ENCODE assay signal across 2 cellular contexts in genomic region chr22:20951151-20951931, GRCh38.
TF ChIP-seq lines count a peak whose summit lies in the region.

No MANE protein-coding gene starts in this region.

TF ChIP-seq in IMR-90, 13 proteins besides CTCF, POLR2A, EP300 and RAD21:
- TF ChIP-seq CHD1 (IDR thresholded peaks at IDR 0.05; ENCODE audit: low read depth, low read length) (no peak), CEBPB (IDR thresholded peaks at IDR 0.05; ENCODE audit: low read depth, low read length) (no peak), RFX5 (IDR thresholded peaks at IDR 0.05; ENCODE audit: low read depth, low read length) (no peak), ELK1 (IDR thresholded peaks at IDR 0.05; ENCODE audit: borderline replicate concordance, low read depth, low read length) (no peak), MAFK (IDR thresholded peaks at IDR 0.05; ENCODE audit: low read depth, low read length) (no peak), MXI1 (IDR thresholded peaks at IDR 0.05; ENCODE audit: borderline replicate concordance, low read depth, low read length) (no peak), BHLHE40 (IDR thresholded peaks at IDR 0.05; ENCODE audit: low read depth, low read length) (no peak), USF2 (IDR thresholded peaks at IDR 0.05; ENCODE audit: low read depth, low read length) (no peak), NFE2L2 (IDR thresholded peaks at IDR 0.05; ENCODE audit: low read depth, low read length) (no peak), MAZ (IDR thresholded peaks at IDR 0.05; ENCODE audit: borderline replicate concordance, low read depth, low read length) (no peak), FOS (IDR thresholded peaks at IDR 0.05; ENCODE audit: low read depth, low read length) (no peak)
TF ChIP-seq in IMR-90: peak in this region for 0.

TF ChIP-seq in liver, 16 proteins besides CTCF, POLR2A, EP300 and RAD21 (continued from another document):
- TF ChIP-seq MAX (IDR thresholded peaks at IDR 0.05) (no peak), HNF4A (conservative IDR thresholded peaks at IDR 0.05) (peak in 1 of 2 donors; percentile 3), GABPA (IDR thresholded peaks at IDR 0.05 in 1 of 2, conservative IDR thresholded peaks at IDR 0.05 in 1 of 2) (no peak), SP1 (IDR thresholded peaks at IDR 0.05) (no peak)
